Comparison of ENCODE assay signal across 8 cellular contexts in genomic region chr7:149741629-149742028, GRCh38. TPM values are rescaled to one million over a fixed set of nuclear protein-coding genes. Genes with fewer than 3 reads are reported as not detected.
DNase-seq lines count a peak whose midpoint lies in the region; ATAC-seq and TF ChIP-seq lines count a peak whose summit lies in the region.

No MANE protein-coding gene starts in this region.

- no peaks in the 10 kb centered on the region for H4K20me1 ChIP-seq in Loucy (ENCODE audit: insufficient read depth, low read length, poor library complexity, severe bottlenecking)

- H3K27me3 ChIP-seq in Loucy (ENCODE audit: insufficient read depth, low read length, poor library complexity, severe bottlenecking): no peaks in the 10 kb centered on the region
- peaks cover 10% of the 10 kb centered on the region for H3K27me3 ChIP-seq in lower lobe of right lung (ENCODE audit: low read depth)

- no peaks in the 10 kb centered on the region for H3F3A ChIP-seq in Loucy (ENCODE audit: low read depth)

- peak overlapping the region; percentile 99 for H3K4me2 ChIP-seq in Loucy (ENCODE audit: low read depth, low read length, poor library complexity, severe bottlenecking)

- H3K9me2 ChIP-seq in Loucy (replicated peaks; ENCODE audit: low read depth, low read length): no peaks in the 10 kb centered on the region

- peak overlapping the region; percentile 59 for H3K9ac ChIP-seq in Loucy (ENCODE audit: low read depth, low read length, poor library complexity, severe bottlenecking)

- peak overlapping the region; percentile 95 for H2AFZ ChIP-seq in Loucy (ENCODE audit: low read length)

- DNase-seq in DMS53 (lab: John Stamatoyannopoulos, UW): peak; percentile 78
- no peak for DNase-seq in activated naive CD8-positive, alpha-beta T cell treated with anti-CD3 and anti-CD28 coated beads, Interleukin-2, amount 50 U/mL, for 24 hours
- peak; percentile 39 for DNase-seq in lower lobe of right lung
- no peak for DNase-seq in NCI-H1048 (lab: John Stamatoyannopoulos, UW)
- no peak for DNase-seq in amniotic stem cell (lab: John Stamatoyannopoulos, UW)

- ATAC-seq in activated naive CD8-positive, alpha-beta T cell treated with anti-CD3 and anti-CD28 coated beads, Interleukin-2, amount 50 U/mL, for 24 hours: peak; percentile 52
- ATAC-seq in lower lobe of right lung: peak; percentile 28 to 45
- no peak for ATAC-seq in HG02885 (IDR thresholded peaks at IDR 0.05; ENCODE audit: poor library complexity, unreplicated experiment)
- ATAC-seq in GM21723 (IDR thresholded peaks at IDR 0.05; ENCODE audit: unreplicated experiment): no peak

- H3K27ac Mint-ChIP-seq in activated naive CD8-positive, alpha-beta T cell treated with anti-CD3 and anti-CD28 coated beads, Interleukin-2, amount 50 U/mL, for 24 hours: no peak overlapping the region

- no peaks in the 10 kb centered on the region for H3K79me2 ChIP-seq in Loucy (ENCODE audit: insufficient read depth, low read length)

- H3K4me1 ChIP-seq in Loucy (ENCODE audit: insufficient read depth, low read length, poor library complexity, severe bottlenecking): peaks cover 18% of the 10 kb centered on the region
- peaks cover 12% of the 10 kb centered on the region for H3K4me1 ChIP-seq in lower lobe of right lung

- H3K9me3 Mint-ChIP-seq in activated naive CD8-positive, alpha-beta T cell treated with anti-CD3 and anti-CD28 coated beads, Interleukin-2, amount 50 U/mL, for 24 hours: no peaks in the 10 kb centered on the region

- H3K4me1 Mint-ChIP-seq in activated naive CD8-positive, alpha-beta T cell treated with anti-CD3 and anti-CD28 coated beads, Interleukin-2, amount 50 U/mL, for 24 hours: peaks cover 10% of the 10 kb centered on the region

- H3K36me3 ChIP-seq in Loucy (ENCODE audit: insufficient read depth, low read length) (no peaks in the 10 kb centered on the region), lower lobe of right lung (no peaks in the 10 kb centered on the region)

- peak overlapping the region; percentile 79 for H3K4me3 ChIP-seq in Loucy (ENCODE audit: low read length, poor library complexity, severe bottlenecking)
- H3K4me3 ChIP-seq in lower lobe of right lung: peak overlapping the region; percentile 41

- H3K27ac ChIP-seq in lower lobe of right lung: no peak overlapping the region

- H3K9me3 ChIP-seq in Loucy (ENCODE audit: insufficient read depth, low read depth, low read length): no peaks in the 10 kb centered on the region
- H3K9me3 ChIP-seq in lower lobe of right lung: no peaks in the 10 kb centered on the region

- intact Hi-C loops in lower lobe of right lung (cut with DNase I): no loop called here

- peak overlapping the region; percentile 70 for H3K4me3 Mint-ChIP-seq in activated naive CD8-positive, alpha-beta T cell treated with anti-CD3 and anti-CD28 coated beads, Interleukin-2, amount 50 U/mL, for 24 hours

- H3K27me3 Mint-ChIP-seq in activated naive CD8-positive, alpha-beta T cell treated with anti-CD3 and anti-CD28 coated beads, Interleukin-2, amount 50 U/mL, for 24 hours: peaks cover 44% of the 10 kb centered on the region

- TF ChIP-seq CTCF in Loucy (conservative IDR thresholded peaks at IDR 0.05; ENCODE audit: low read length) (no peak), lower lobe of right lung (IDR thresholded peaks at IDR 0.05) (no peak)

- H3K36me3 Mint-ChIP-seq in activated naive CD8-positive, alpha-beta T cell treated with anti-CD3 and anti-CD28 coated beads, Interleukin-2, amount 50 U/mL, for 24 hours (ENCODE audit: low read depth): no peaks in the 10 kb centered on the region

RNA-seq across cellular contexts. Expression of gene ZNF467, which starts 31.8 kb away (rescaled TPM):
- 23.0 TPM for total RNA-seq in lower lobe of right lung

Comparison
In these comparisons a context has a peak if more than half of its experiments do, and no peak if none do; other contexts are left out.
1. DNase-seq: peak in DMS53 (single experiment) and lower lobe of right lung (single experiment); none in activated naive CD8-positive, alpha-beta T cell treated with anti-CD3 and anti-CD28 coated beads, Interleukin-2, amount 50 U/mL, for 24 hours (single experiment), NCI-H1048 (single experiment) and amniotic stem cell (single experiment).
2. ATAC-seq: peak in activated naive CD8-positive, alpha-beta T cell treated with anti-CD3 and anti-CD28 coated beads, Interleukin-2, amount 50 U/mL, for 24 hours (single experiment) and lower lobe of right lung (2 of 2); none in HG02885 (single experiment) and GM21723 (single experiment).